ENCODE assay signal across 1 cellular context in the genomic region with DNA sequence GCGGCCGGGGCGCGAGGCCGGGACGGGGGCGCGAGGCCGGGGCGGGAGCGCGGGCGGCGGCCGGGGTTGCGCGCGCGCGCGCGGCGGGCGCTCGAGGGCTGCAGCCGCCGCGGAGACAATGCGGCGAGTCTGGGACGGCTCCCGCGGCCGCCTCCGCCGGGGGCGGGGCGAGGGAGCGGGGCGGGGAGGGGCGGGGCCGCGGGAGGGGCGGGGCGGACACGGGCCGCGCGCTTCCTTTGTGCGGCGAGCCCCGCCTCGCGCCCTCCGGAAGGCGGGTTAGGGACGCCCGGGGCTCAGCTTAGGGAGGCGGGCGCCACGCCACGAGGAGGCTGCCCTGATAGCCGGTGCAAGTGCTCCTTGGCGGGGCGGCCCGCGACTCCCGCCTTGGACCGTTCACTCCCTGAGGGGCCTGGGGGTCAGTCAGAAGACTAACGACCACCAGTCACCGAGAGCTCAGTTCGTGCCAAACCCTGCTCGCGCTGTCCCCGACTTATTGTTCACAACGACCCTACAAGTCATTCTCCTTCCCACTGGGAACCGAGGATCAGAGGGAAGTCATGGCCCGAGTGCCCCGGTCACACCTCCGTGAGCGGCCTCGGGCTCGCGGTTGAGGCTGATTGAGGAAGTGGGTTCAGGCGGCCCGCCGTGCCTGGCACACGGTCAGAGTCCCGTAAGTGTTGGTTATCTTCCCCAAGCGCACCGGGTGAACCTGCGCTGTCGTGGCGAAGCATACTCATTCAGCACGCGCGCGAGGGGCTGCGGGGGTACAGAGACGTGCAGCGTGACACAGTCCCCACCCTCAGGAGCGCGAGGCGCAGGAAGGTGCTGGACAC.
A peak's percentile ranks its signal among the peaks of the same experiment; 100 is the strongest.
TF ChIP-seq lines count a peak whose summit lies in the region.

No MANE protein-coding gene starts in this region.

TF ChIP-seq in K562, 482 proteins besides CTCF, POLR2A, EP300 and RAD21 (continued from another document):
- TF ChIP-seq THRAP3 (IDR thresholded peaks at IDR 0.05; ENCODE audit: borderline replicate concordance) (no peak), ZBTB1 (CRISPR knock-in tag; IDR thresholded peaks at IDR 0.05; ENCODE audit: borderline replicate concordance, low read depth) (peak; percentile 74; the same call in 1 of the 2 replicates), BRD9 (IDR thresholded peaks at IDR 0.05; ENCODE audit: low read depth, partially characterized antibody) (no peak), NCOA6 (IDR thresholded peaks at IDR 0.05) (no peak), MED1 (CRISPR knock-in tag; IDR thresholded peaks at IDR 0.05; ENCODE audit: borderline replicate concordance) (no peak), C11orf30 (IDR thresholded peaks at IDR 0.05; ENCODE audit: low read depth) (no peak), TCF7L2 (IDR thresholded peaks at IDR 0.05; ENCODE audit: low read depth, low read length) (no peak), HLTF (IDR thresholded peaks at IDR 0.05) (no peak), ZNF24 (IDR thresholded peaks at IDR 0.05) (peak; percentile 37; the same call in 1 of the 2 replicates), SETDB1 (IDR thresholded peaks at IDR 0.05; ENCODE audit: low read length) (no peak), RAD51 (IDR thresholded peaks at IDR 0.05; ENCODE audit: borderline replicate concordance, low read depth) (no peak), NFRKB (IDR thresholded peaks at IDR 0.05; ENCODE audit: low read depth) (peak; percentile 78; the same call in 1 of the 2 replicates), TCF7 (IDR thresholded peaks at IDR 0.05; ENCODE audit: borderline replicate concordance) (no peak)
- TF ChIP-seq, protein P1, sequence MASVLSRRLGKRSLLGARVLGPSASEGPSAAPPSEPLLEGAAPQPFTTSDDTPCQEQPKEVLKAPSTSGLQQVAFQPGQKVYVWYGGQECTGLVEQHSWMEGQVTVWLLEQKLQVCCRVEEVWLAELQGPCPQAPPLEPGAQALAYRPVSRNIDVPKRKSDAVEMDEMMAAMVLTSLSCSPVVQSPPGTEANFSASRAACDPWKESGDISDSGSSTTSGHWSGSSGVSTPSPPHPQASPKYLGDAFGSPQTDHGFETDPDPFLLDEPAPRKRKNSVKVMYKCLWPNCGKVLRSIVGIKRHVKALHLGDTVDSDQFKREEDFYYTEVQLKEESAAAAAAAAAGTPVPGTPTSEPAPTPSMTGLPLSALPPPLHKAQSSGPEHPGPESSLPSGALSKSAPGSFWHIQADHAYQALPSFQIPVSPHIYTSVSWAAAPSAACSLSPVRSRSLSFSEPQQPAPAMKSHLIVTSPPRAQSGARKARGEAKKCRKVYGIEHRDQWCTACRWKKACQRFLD (CRISPR knock-in tag; IDR thresholded peaks at IDR 0.05), result peak; percentile 72
